18 cellular contexts compared by ENCODE assay signal in genomic region chr1:172801923-172802322, GRCh38.
DNase-seq lines count a peak whose midpoint lies in the region; ATAC-seq and TF ChIP-seq lines count a peak whose summit lies in the region.
"Had no signal": no experiment of that assay in that cellular context is flagged by ENCODE, and none has a peak within 500 bp of the region (broad histone marks: within the 10 kb centered on the region; RNA-seq: fewer than 3 reads in every experiment).

No MANE protein-coding gene starts in this region.

- no peak for ATAC-seq in stimulated activated memory B cell treated with anti-CD40 and anti-IgM and Interleukin-4, amounts not matched to agents 10 μg/mL and 1 μg/mL and 100 μg/mL, for 72 hours
- ATAC-seq in HG03095 (IDR thresholded peaks at IDR 0.05; ENCODE audit: unreplicated experiment): no peak
- ATAC-seq in PC-3: no peak
- ATAC-seq: Right ventricle myocardium inferior, T-helper 17 cell had no signal

- H2AFZ ChIP-seq in Karpas-422 (ENCODE audit: low read length) (peak overlapping the region; percentile 76), OCI-LY7 (ENCODE audit: low read length) (0 out of 2 replicates have a peak overlapping the region, but pooled peaks have one; percentile 23), PC-3 (ENCODE audit: low read length) (no peak overlapping the region)

- no peak for TF ChIP-seq CTCF in OCI-LY7 (conservative IDR thresholded peaks at IDR 0.05; ENCODE audit: low read length)
- no peak for TF ChIP-seq CTCF in PC-3 (conservative IDR thresholded peaks at IDR 0.05; ENCODE audit: low read depth, low read length)

- POLR2A ChIA-PET in OCI-LY7 (lab: Charles Lee): no interaction called here
- POLR2A ChIA-PET in PC-3 (lab: Charles Lee; ENCODE audit: unreplicated experiment): no interaction called here

- H3K4me3 Mint-ChIP-seq in stimulated activated memory B cell treated with anti-CD40 and anti-IgM and Interleukin-4, amounts not matched to agents 10 μg/mL and 1 μg/mL and 100 μg/mL, for 72 hours: no peak overlapping the region
- H3K4me3 Mint-ChIP-seq: CD4-positive, alpha-beta T cell; IgD-negative memory B cell; T-helper 17 cell had no signal

- H3K27ac Mint-ChIP-seq in stimulated activated memory B cell treated with anti-CD40 and anti-IgM and Interleukin-4, amounts not matched to agents 10 μg/mL and 1 μg/mL and 100 μg/mL, for 72 hours: peak overlapping the region; percentile 8
- H3K27ac Mint-ChIP-seq: CD4-positive, alpha-beta T cell; IgD-negative memory B cell; T-helper 17 cell had no signal

- CTCF ChIA-PET in OCI-LY7 (lab: Charles Lee; ENCODE audit: unreplicated experiment) (no interaction called here), PC-3 (lab: Charles Lee) (no interaction called here)

- no peaks in the 10 kb centered on the region for H3K9me3 ChIP-seq in Karpas-422 (ENCODE audit: low read length)
- peaks cover 7% of the 10 kb centered on the region; the same call in 1 of the 2 replicates for H3K9me3 ChIP-seq in OCI-LY7 (ENCODE audit: low read length)
- H3K9me3 ChIP-seq in PC-3 (ENCODE audit: low read length): no peaks in the 10 kb centered on the region; the same call in 1 of the 2 replicates

- H3K36me3 ChIP-seq in Karpas-422 (ENCODE audit: insufficient read depth, low read length) (0 out of 2 replicates have a peak, but pooled peaks cover 2% of the 10 kb centered on the region), OCI-LY7 (ENCODE audit: insufficient read depth, low read length) (no peaks in the 10 kb centered on the region), PC-3 (ENCODE audit: low read depth, low read length) (no peaks in the 10 kb centered on the region)
- H3K36me3 ChIP-seq: BLaER1 treated with 17β-estradiol and CSF1 and Interleukin-3, amounts not matched to agents 10 nM and 100 nM had no signal

- H3K36me3 Mint-ChIP-seq in stimulated activated memory B cell treated with anti-CD40 and anti-IgM and Interleukin-4, amounts not matched to agents 10 μg/mL and 1 μg/mL and 100 μg/mL, for 72 hours: no peaks in the 10 kb centered on the region

- peaks cover 3% of the 10 kb centered on the region for H3F3A ChIP-seq in PC-3 (ENCODE audit: low read length, unreplicated experiment)

- peaks cover 3% of the 10 kb centered on the region for H3K9me3 Mint-ChIP-seq in stimulated activated memory B cell treated with anti-CD40 and anti-IgM and Interleukin-4, amounts not matched to agents 10 μg/mL and 1 μg/mL and 100 μg/mL, for 72 hours

- peaks cover 7% of the 10 kb centered on the region for H3K4me1 Mint-ChIP-seq in stimulated activated memory B cell treated with anti-CD40 and anti-IgM and Interleukin-4, amounts not matched to agents 10 μg/mL and 1 μg/mL and 100 μg/mL, for 72 hours

- H3K4me3 ChIP-seq in Karpas-422 (ENCODE audit: low read length) (no peak overlapping the region), OCI-LY7 (ENCODE audit: low read depth, low read length, poor library complexity, severe bottlenecking) (no peak overlapping the region), PC-3 (ENCODE audit: low read length) (no peak overlapping the region)
- H3K4me3 ChIP-seq: BLaER1 treated with 17β-estradiol and CSF1 and Interleukin-3, amounts not matched to agents 10 nM and 100 nM had no signal

- intact Hi-C loops in OCI-LY7 (cut with micrococcal nuclease; ENCODE audit: unreplicated experiment): no loop called here
- intact Hi-C loops in PC-3 (cut with micrococcal nuclease): no loop called here

- H4K20me1 ChIP-seq in Karpas-422 (ENCODE audit: insufficient read depth, low read depth, low read length) (no peaks in the 10 kb centered on the region), OCI-LY7 (ENCODE audit: insufficient read depth, low read length) (no peaks in the 10 kb centered on the region), PC-3 (ENCODE audit: low read length) (no peaks in the 10 kb centered on the region)
- H4K20me1 ChIP-seq: BLaER1 treated with 17β-estradiol and CSF1 and Interleukin-3, amounts not matched to agents 10 nM and 100 nM had no signal

- DNase-seq in SKM-1 treated with dmso at 0.1 percent for 144 hours (lab: John Stamatoyannopoulos, UW; ENCODE audit: unreplicated experiment) (peak; percentile 59), SKM-1 (lab: John Stamatoyannopoulos, UW; ENCODE audit: unreplicated experiment) (no peak), Karpas-422 (no peak), OCI-LY7 (ENCODE audit: low spot score) (no peak), EL (no peak), PC-3 (no peak)
- DNase-seq: CD4-positive, alpha-beta T cell; GF-D8; HCEC 1CT; NCI-H2029 treated with DMSO at 0.1 percent for 48 hours; NCI-H446 treated with DMSO at 0.1 percent for 48 hours; NCI-H526; T-helper 17 cell had no signal

- H3K27me3 ChIP-seq in Karpas-422 (ENCODE audit: low read length) (no peaks in the 10 kb centered on the region), PC-3 (ENCODE audit: low read length) (no peaks in the 10 kb centered on the region)
- H3K27me3 ChIP-seq: BLaER1 treated with 17β-estradiol and CSF1 and Interleukin-3, amounts not matched to agents 10 nM and 100 nM had no signal

- H3K4me1 ChIP-seq in Karpas-422 (ENCODE audit: low read length) (peaks cover 11% of the 10 kb centered on the region), OCI-LY7 (ENCODE audit: insufficient read depth, low read length, poor library complexity, severe bottlenecking) (no peaks in the 10 kb centered on the region), PC-3 (ENCODE audit: insufficient read depth, low read length) (no peaks in the 10 kb centered on the region)

- H3K27ac ChIP-seq in Karpas-422 (ENCODE audit: low read length) (no peak overlapping the region), OCI-LY7 (ENCODE audit: low read depth, low read length, poor library complexity, severe bottlenecking) (no peak overlapping the region), PC-3 (ENCODE audit: low read length) (no peak overlapping the region)
- H3K27ac ChIP-seq: BLaER1 treated with 17β-estradiol and CSF1 and Interleukin-3, amounts not matched to agents 10 nM and 100 nM had no signal

- no peak overlapping the region for H3K9ac ChIP-seq in Karpas-422 (ENCODE audit: low read length)
- H3K9ac ChIP-seq in PC-3 (ENCODE audit: low read length): no peak overlapping the region
- H3K9ac ChIP-seq: BLaER1 treated with 17β-estradiol and CSF1 and Interleukin-3, amounts not matched to agents 10 nM and 100 nM had no signal

- H3K9me2 ChIP-seq in Karpas-422 (replicated peaks; ENCODE audit: insufficient read depth, low read length): no peaks in the 10 kb centered on the region
- no peaks in the 10 kb centered on the region for H3K9me2 ChIP-seq in OCI-LY7 (ENCODE audit: insufficient read depth, low read length)
- H3K9me2 ChIP-seq in PC-3 (replicated peaks; ENCODE audit: low read length): peaks cover 6% of the 10 kb centered on the region; the same call in 1 of the 2 replicates

- H3K79me2 ChIP-seq in Karpas-422 (ENCODE audit: low read length): no peaks in the 10 kb centered on the region
- no peaks in the 10 kb centered on the region for H3K79me2 ChIP-seq in OCI-LY7 (ENCODE audit: insufficient read depth, low read depth, low read length)
- no peaks in the 10 kb centered on the region for H3K79me2 ChIP-seq in PC-3 (ENCODE audit: low read length)

- no peaks in the 10 kb centered on the region for H3K27me3 Mint-ChIP-seq in stimulated activated memory B cell treated with anti-CD40 and anti-IgM and Interleukin-4, amounts not matched to agents 10 μg/mL and 1 μg/mL and 100 μg/mL, for 72 hours
- H3K27me3 Mint-ChIP-seq: CD4-positive, alpha-beta T cell; IgD-negative memory B cell; T-helper 17 cell had no signal

- H3K4me2 ChIP-seq in Karpas-422 (ENCODE audit: low read depth, low read length, poor library complexity, severe bottlenecking) (no peak overlapping the region), OCI-LY7 (ENCODE audit: low read length) (no peak overlapping the region), PC-3 (ENCODE audit: low read length) (no peak overlapping the region)

- BruUV-seq in OCI-LY7 (replicated peaks; lab: Mats Ljungman, UMichigan): no TSS peak
- BruUV-seq in PC-3 (replicated peaks; lab: Mats Ljungman, UMichigan): no TSS peak
